13 cellular contexts compared by ENCODE assay signal in the genomic region with DNA sequence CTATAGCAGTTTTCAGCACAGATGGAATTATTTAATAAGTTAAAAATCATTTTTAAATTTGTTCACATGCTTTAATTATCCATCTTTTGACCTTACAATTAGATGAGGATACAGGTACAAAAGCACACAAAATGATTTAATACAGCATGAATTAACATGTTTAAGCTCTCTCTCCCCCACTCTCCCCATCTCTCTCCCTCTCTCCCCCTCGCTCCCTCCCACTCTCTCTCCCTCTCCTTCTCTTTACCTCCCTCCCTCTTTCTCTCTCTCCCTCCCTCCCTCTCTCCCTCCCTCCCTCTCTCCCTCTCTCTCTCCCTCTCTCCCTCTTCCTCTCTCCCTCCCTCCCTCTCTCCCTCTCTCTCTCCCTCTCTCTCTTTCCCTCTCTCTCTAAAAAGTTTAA.
DNase-seq lines count a peak whose midpoint lies in the region; ATAC-seq and TF ChIP-seq lines count a peak whose summit lies in the region.
"Had no signal": no experiment of that assay in that cellular context is flagged by ENCODE, and none has a peak within 500 bp of the region (broad histone marks: within the 10 kb centered on the region; RNA-seq: fewer than 3 reads in every experiment).

No MANE protein-coding gene starts in this region.

- no peaks in the 10 kb centered on the region for H3K27me3 Mint-ChIP-seq in central memory CD8-positive, alpha-beta T cell
- no peaks in the 10 kb centered on the region for H3K27me3 Mint-ChIP-seq in nephron progenitor cell (ENCODE audit: low read depth, poor library complexity)
- H3K27me3 Mint-ChIP-seq: B cell had no signal

- H3K4me1 ChIP-seq in HEK293 (ENCODE audit: control insufficient read depth, insufficient read depth, low read length) = no peaks in the 10 kb centered on the region
- peaks cover 42% of the 10 kb centered on the region for H3K4me1 ChIP-seq in Loucy (ENCODE audit: insufficient read depth, low read length, poor library complexity, severe bottlenecking)
- H3K4me1 ChIP-seq: BLaER1 treated with 17β-estradiol and CSF1 and Interleukin-3, amounts not matched to agents 10 nM and 100 nM; HAP-1 had no signal

- peak overlapping the region; percentile 19 for H3K27ac Mint-ChIP-seq in central memory CD8-positive, alpha-beta T cell (ENCODE audit: low read depth)
- peak overlapping the region; percentile 85 for H3K27ac Mint-ChIP-seq in nephron progenitor cell
- H3K27ac Mint-ChIP-seq: B cell; CD8-positive, alpha-beta T cell had no signal

- no peaks in the 10 kb centered on the region for H3K9me2 ChIP-seq in Loucy (replicated peaks; ENCODE audit: low read depth, low read length)

- H4K20me1 ChIP-seq in Loucy (ENCODE audit: insufficient read depth, low read length, poor library complexity, severe bottlenecking) = peaks cover 3% of the 10 kb centered on the region

- no peak overlapping the region for H3K4me3 Mint-ChIP-seq in central memory CD8-positive, alpha-beta T cell
- no peak overlapping the region for H3K4me3 Mint-ChIP-seq in nephron progenitor cell
- H3K4me3 Mint-ChIP-seq: B cell; CD8-positive, alpha-beta T cell had no signal

- no peak overlapping the region for H3K9ac ChIP-seq in Loucy (ENCODE audit: low read depth, low read length, poor library complexity, severe bottlenecking)
- H3K9ac ChIP-seq: BLaER1 treated with 17β-estradiol and CSF1 and Interleukin-3, amounts not matched to agents 10 nM and 100 nM had no signal

- H3K4me3 ChIP-seq in HEK293 (ENCODE audit: low read depth, low read length) (no peak overlapping the region), Loucy (ENCODE audit: low read length, poor library complexity, severe bottlenecking) (no peak overlapping the region)
- H3K4me3 ChIP-seq: BLaER1 treated with 17β-estradiol and CSF1 and Interleukin-3, amounts not matched to agents 10 nM and 100 nM; GM12878; HAP-1 had no signal

- TF ChIP-seq CTCF in HEK293 (tag by site-specific recombination; IDR thresholded peaks at IDR 0.05) (no peak), Loucy (conservative IDR thresholded peaks at IDR 0.05; ENCODE audit: low read length) (no peak), nephron progenitor cell (IDR thresholded peaks at IDR 0.05) (no peak)

- DNase-seq in central memory CD8-positive, alpha-beta T cell (ENCODE audit: low spot score in 2 of 2) = no peak
- no peak for DNase-seq in nephron progenitor cell
- DNase-seq: Calu3; CD8-positive, alpha-beta T cell; DMS79 treated with DMSO at 0.1 percent for 48 hours had no signal

- no peak for ATAC-seq in central memory CD8-positive, alpha-beta T cell (replicated peaks; ENCODE audit: extremely low read depth, poor library complexity, severe bottlenecking)
- ATAC-seq in HG02973 (IDR thresholded peaks at IDR 0.05; ENCODE audit: unreplicated experiment) (no peak), GM19035 (IDR thresholded peaks at IDR 0.05; ENCODE audit: unreplicated experiment) (no peak)
- ATAC-seq: CD8-positive, alpha-beta T cell; GM12878 had no signal

- H3K9me3 Mint-ChIP-seq in central memory CD8-positive, alpha-beta T cell = no peaks in the 10 kb centered on the region
- no peaks in the 10 kb centered on the region for H3K9me3 Mint-ChIP-seq in nephron progenitor cell
- H3K9me3 Mint-ChIP-seq: CD8-positive, alpha-beta T cell had no signal

- H3K27me3 ChIP-seq in Loucy (ENCODE audit: insufficient read depth, low read length, poor library complexity, severe bottlenecking) = no peaks in the 10 kb centered on the region
- H3K27me3 ChIP-seq: BLaER1 treated with 17β-estradiol and CSF1 and Interleukin-3, amounts not matched to agents 10 nM and 100 nM had no signal

- H3F3A ChIP-seq in Loucy (ENCODE audit: low read depth) = peaks cover 3% of the 10 kb centered on the region; the same call in 1 of the 2 replicates

- POLR2A ChIA-PET in HEK293 (lab: Yijun Ruan, JAX) = no interaction called here

- no peak overlapping the region for H2AFZ ChIP-seq in Loucy (ENCODE audit: low read length)

- H3K9me3 ChIP-seq in HEK293 (ENCODE audit: control insufficient read depth, insufficient read depth, low read depth, low read length) (no peaks in the 10 kb centered on the region), Loucy (ENCODE audit: insufficient read depth, low read depth, low read length) (no peaks in the 10 kb centered on the region)
- H3K9me3 ChIP-seq: BLaER1 treated with 17β-estradiol and CSF1 and Interleukin-3, amounts not matched to agents 10 nM and 100 nM; HAP-1 had no signal

- H3K36me3 ChIP-seq in HEK293 (ENCODE audit: control insufficient read depth in 2 of 2, insufficient read depth in 1 of 2, low read length in 2 of 2) (peaks cover 6 to 8% of the 10 kb centered on the region in 2 experiments), Loucy (ENCODE audit: insufficient read depth, low read length) (peaks cover 34% of the 10 kb centered on the region)

- H3K79me2 ChIP-seq in Loucy (ENCODE audit: insufficient read depth, low read length) = peaks cover 51% of the 10 kb centered on the region

- H3K36me3 Mint-ChIP-seq in central memory CD8-positive, alpha-beta T cell (ENCODE audit: insufficient read depth) = peaks cover 22% of the 10 kb centered on the region
- peaks cover 55% of the 10 kb centered on the region for H3K36me3 Mint-ChIP-seq in nephron progenitor cell (ENCODE audit: low read depth)

- H3K4me1 Mint-ChIP-seq in central memory CD8-positive, alpha-beta T cell = peaks cover 12% of the 10 kb centered on the region
- peaks cover 26% of the 10 kb centered on the region for H3K4me1 Mint-ChIP-seq in nephron progenitor cell

- CTCF ChIA-PET in HEK293 (lab: Yijun Ruan, JAX) = no interaction called here

- no peak overlapping the region for H3K27ac ChIP-seq in HEK293 (ENCODE audit: extremely low read depth, low read depth, low read length)
- H3K27ac ChIP-seq: BLaER1 treated with 17β-estradiol and CSF1 and Interleukin-3, amounts not matched to agents 10 nM and 100 nM had no signal

- peak overlapping the region; percentile 94 for H3K4me2 ChIP-seq in Loucy (ENCODE audit: low read depth, low read length, poor library complexity, severe bottlenecking)
- H3K4me2 ChIP-seq: BLaER1 treated with 17β-estradiol and CSF1 and Interleukin-3, amounts not matched to agents 10 nM and 100 nM had no signal

TF ChIP-seq in HEK293, 187 proteins besides CTCF, POLR2A, EP300 and RAD21:
- no peak for TF ChIP-seq ZNF416 (tag by site-specific recombination; IDR thresholded peaks at IDR 0.05)
- peak; percentile 65; the same call in 1 of the 2 replicates for TF ChIP-seq ZNF596 (tag by site-specific recombination; IDR thresholded peaks at IDR 0.05)
